Comparison of ENCODE assay signal across 25 cellular contexts in the genomic region with DNA sequence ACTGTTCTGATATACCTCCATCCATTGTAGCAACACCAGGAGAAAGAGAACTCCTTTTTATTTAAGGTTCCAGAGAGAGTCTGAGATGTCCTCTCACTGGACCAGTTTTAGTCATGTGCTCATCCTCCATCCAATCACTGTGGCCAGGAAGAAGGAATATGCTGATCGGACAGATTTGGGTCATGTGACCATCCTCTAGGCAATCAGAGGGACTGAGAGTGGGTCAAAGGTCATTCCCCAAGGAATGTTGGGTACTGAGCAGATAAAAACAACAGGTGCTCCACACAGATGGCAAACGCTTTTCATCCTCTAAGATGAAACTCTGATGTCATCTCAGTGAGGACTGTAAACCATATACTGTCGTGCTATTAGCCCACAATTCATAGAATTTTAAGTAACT. TPM values are rescaled to one million over a fixed set of nuclear protein-coding genes. Genes with fewer than 3 reads are reported as not detected.
DNase-seq lines count a peak whose midpoint lies in the region; ATAC-seq, FAIRE-seq and TF ChIP-seq lines count a peak whose summit lies in the region.
"Had no signal": no experiment of that assay in that cellular context is flagged by ENCODE, and none has a peak within 500 bp of the region (broad histone marks: within the 10 kb centered on the region; RNA-seq: fewer than 3 reads in every experiment).

No MANE protein-coding gene starts in this region.

- no peak overlapping the region for H4K8ac ChIP-seq in H1 (ENCODE audit: extremely low read depth, insufficient read depth, low read length)

- CTCF ChIA-PET in H1 (lab: Charles Lee; ENCODE audit: partially characterized antibody): no interaction called here

- TF ChIP-seq POLR2A in H1 (IDR thresholded peaks at IDR 0.05; ENCODE audit: control extremely low read depth in 1 of 2, low read depth in 2 of 2, low read length in 2 of 2): no peak

- no peaks in the 10 kb centered on the region for H4K20me1 ChIP-seq in H1 (replicated peaks in 1 of 2; ENCODE audit: control insufficient read depth in 1 of 2, insufficient read depth in 2 of 2, low read length in 2 of 2)

- no peak overlapping the region for H3K9ac ChIP-seq in H1 (replicated peaks in 1 of 4; ENCODE audit: extremely low read depth in 1 of 4, low read depth in 3 of 4, low read length in 3 of 4)

- H3K4me1 ChIP-seq in H1 (replicated peaks in 1 of 4; ENCODE audit: control insufficient read depth in 3 of 4, insufficient read depth in 4 of 4, low read length in 3 of 4): no peaks in the 10 kb centered on the region
- H3K4me1 ChIP-seq: Caco-2 had no signal

- no peak overlapping the region for H3K23ac ChIP-seq in H1 (ENCODE audit: insufficient read length)

- ATAC-seq in omental fat pad (ENCODE audit: low FRiP score): no peak
- ATAC-seq: GM23338, HCT116 had no signal

- no peak overlapping the region for H2AK5ac ChIP-seq in H1 (ENCODE audit: low read depth, low read length)

- H3K18ac ChIP-seq in H1 (ENCODE audit: extremely low read depth, low read length): no peak overlapping the region

- H2AFZ ChIP-seq in H1 (ENCODE audit: low read length): no peak overlapping the region
- H2AFZ ChIP-seq: GM23338 had no signal

- no peaks in the 10 kb centered on the region for H3K79me1 ChIP-seq in H1 (ENCODE audit: low read depth, low read length)

- POLR2A ChIA-PET in H1 (lab: Charles Lee; ENCODE audit: partially characterized antibody): no interaction called here

- H3K27me3 ChIP-seq in H1 (replicated peaks in 1 of 4; ENCODE audit: control insufficient read depth in 3 of 4, extremely low read depth in 1 of 4, insufficient read depth in 3 of 4, low read length in 3 of 4): no peaks in the 10 kb centered on the region

- no peak overlapping the region for H4K5ac ChIP-seq in H1 (ENCODE audit: insufficient read length, low read depth, low read length)

- no peak overlapping the region for H2BK20ac ChIP-seq in H1 (ENCODE audit: low read length)

- no peak overlapping the region for H2BK120ac ChIP-seq in H1 (replicated peaks; ENCODE audit: low read depth, low read length)

- no peak overlapping the region for H3K14ac ChIP-seq in H1 (ENCODE audit: insufficient read length)

- no peak overlapping the region for H3K4me3 ChIP-seq in H1 (ENCODE audit: extremely low read depth in 1 of 4, insufficient read depth in 2 of 4, low read depth in 3 of 4, low read length in 4 of 4)
- H3K4me3 ChIP-seq: GM23338 had no signal

- H4K91ac ChIP-seq in H1 (replicated peaks; ENCODE audit: insufficient read length, low read length): no peak overlapping the region

- H3K56ac ChIP-seq in H1 (replicated peaks; ENCODE audit: insufficient read length, low read depth, low read length): no peak overlapping the region

- no peak overlapping the region for H3K4ac ChIP-seq in H1 (replicated peaks; ENCODE audit: insufficient read length, low read depth, low read length)

- TF ChIP-seq CTCF in H1 (IDR thresholded peaks at IDR 0.05; ENCODE audit: control extremely low read depth in 1 of 3, insufficient read depth in 1 of 3, low read depth in 1 of 3, low read length in 3 of 3): no peak
- no peak for TF ChIP-seq CTCF in omental fat pad (IDR thresholded peaks at IDR 0.05)

- WGBS in H1 (ENCODE audit: extremely low coverage in 1 of 2, insufficient coverage in 1 of 2, insufficient read length in 1 of 2, insufficient replicate concordance in 2 of 2, low coverage in 1 of 2, low lambda C conversion rate in 2 of 2, missing lambda C conversion rate in 1 of 2), 2 experiments: 85% methylated on average over 3 of the region's 3 CpGs; no CpG with 5 or more reads in 1 of the 2 experiments

- no peaks in the 10 kb centered on the region for H3K9me3 ChIP-seq in H1 (ENCODE audit: insufficient read depth in 2 of 2, low read depth in 1 of 2, low read length in 1 of 2)
- H3K9me3 ChIP-seq: Caco-2 had no signal

- no peak overlapping the region for H2BK12ac ChIP-seq in H1 (ENCODE audit: low read depth, low read length)

- no peaks in the 10 kb centered on the region for H3K79me2 ChIP-seq in H1 (ENCODE audit: control insufficient read depth in 1 of 2, insufficient read depth in 2 of 2, low read length in 2 of 2)

- H2BK5ac ChIP-seq in H1 (ENCODE audit: low read depth, low read length): no peak overlapping the region

- no peak overlapping the region for H3K27ac ChIP-seq in H1 (ENCODE audit: low read depth, low read length)

- DNase-seq in A172 (ENCODE audit: low spot score) (peak; percentile 8), DMS53 treated with DMSO at 0.1 percent for 48 hours (lab: John Stamatoyannopoulos, UW; ENCODE audit: unreplicated experiment) (peak; percentile 7), NCI-H524 (lab: John Stamatoyannopoulos, UW) (peak; percentile 17 to 52), H1 (ENCODE audit: low read depth in 1 of 2, low spot score in 2 of 2) (no peak), omental fat pad (ENCODE audit: low spot score) (no peak), HTR-8/SVneo (ENCODE audit: insufficient read length, low spot score) (no peak)
- DNase-seq in activated effector memory CD4-positive, alpha-beta T cell treated with anti-CD3 and anti-CD28 coated beads, Interleukin-2, amount 50 U/mL, for 16 hours: no peak
- DNase-seq: CD4-positive, CD25-positive, alpha-beta regulatory T cell; DMS153; GDM1; MM.1S; NCI-H1092 treated with DMSO at 0.1 percent for 48 hours; NCI-H1436 treated with DMSO at 0.1 percent for 48 hours; NCI-H1930; NCI-H226; NCI-H510A treated with DMSO at 0.1 percent for 48 hours; OCI-M1; SW 1271; T-helper 2 cell had no signal

- no peak overlapping the region for H2BK15ac ChIP-seq in H1 (ENCODE audit: low read length)

- peaks cover 2% of the 10 kb centered on the region; the same call in 1 of the 2 replicates for H3K23me2 ChIP-seq in H1 (ENCODE audit: low read depth, low read length)

- TF ChIP-seq EP300 in H1 (IDR thresholded peaks at IDR 0.05; ENCODE audit: borderline replicate concordance in 1 of 2, low read depth in 2 of 2, low read length in 2 of 2): no peak

- no peak overlapping the region for H3K4me2 ChIP-seq in H1 (ENCODE audit: insufficient read depth in 1 of 2, low read depth in 2 of 2, low read length in 2 of 2)
- H3K4me2 ChIP-seq: GM23338 had no signal

- TF ChIP-seq RAD21 in H1 (IDR thresholded peaks at IDR 0.05 in 1 of 2, conservative IDR thresholded peaks at IDR 0.05 in 1 of 2; ENCODE audit: low read depth in 2 of 2, low read length in 2 of 2): no peak

- FAIRE-seq in H1 (lab: Jason Lieb, UNC): no peak
- FAIRE-seq in HTR-8/SVneo (lab: Jason Lieb, UNC): no peak
- FAIRE-seq: GM18507, RCC 7860 had no signal

- H3K36me3 ChIP-seq in H1 (ENCODE audit: control insufficient read depth in 2 of 4, insufficient read depth in 4 of 4, low read length in 3 of 4): no peaks in the 10 kb centered on the region

TF ChIP-seq in H1, 55 proteins besides CTCF, POLR2A, EP300 and RAD21:
- TF ChIP-seq SUZ12 (IDR thresholded peaks at IDR 0.05; ENCODE audit: low read length) (no peak), RFX5 (IDR thresholded peaks at IDR 0.05; ENCODE audit: borderline replicate concordance, low read depth, low read length) (no peak), BCL11A (IDR thresholded peaks at IDR 0.05; ENCODE audit: low read depth in 2 of 2, low read length in 2 of 2) (no peak), MAFK (IDR thresholded peaks at IDR 0.05; ENCODE audit: low read depth, low read length) (peak; percentile 84), BACH1 (IDR thresholded peaks at IDR 0.05; ENCODE audit: low read length) (no peak), BRCA1 (IDR thresholded peaks at IDR 0.05; ENCODE audit: low read depth, low read length) (no peak)
- TF ChIP-seq, protein P1, sequence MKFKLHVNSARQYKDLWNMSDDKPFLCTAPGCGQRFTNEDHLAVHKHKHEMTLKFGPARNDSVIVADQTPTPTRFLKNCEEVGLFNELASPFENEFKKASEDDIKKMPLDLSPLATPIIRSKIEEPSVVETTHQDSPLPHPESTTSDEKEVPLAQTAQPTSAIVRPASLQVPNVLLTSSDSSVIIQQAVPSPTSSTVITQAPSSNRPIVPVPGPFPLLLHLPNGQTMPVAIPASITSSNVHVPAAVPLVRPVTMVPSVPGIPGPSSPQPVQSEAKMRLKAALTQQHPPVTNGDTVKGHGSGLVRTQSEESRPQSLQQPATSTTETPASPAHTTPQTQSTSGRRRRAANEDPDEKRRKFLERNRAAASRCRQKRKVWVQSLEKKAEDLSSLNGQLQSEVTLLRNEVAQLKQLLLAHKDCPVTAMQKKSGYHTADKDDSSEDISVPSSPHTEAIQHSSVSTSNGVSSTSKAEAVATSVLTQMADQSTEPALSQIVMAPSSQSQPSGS (IDR thresholded peaks at IDR 0.05; ENCODE audit: low read length): no peak

RNA-seq across cellular contexts. Expression of a gene that starts 28.8 kb away (rescaled TPM):
- not detected in 2 replicates for total RNA-seq in A172 (2014; rRNA removed; shearing (Covaris generic))
- not detected in 2 replicates for total RNA-seq in H1 (2021; fragmentation: NEBNext Ultra II Directional; extraction: Animal tissue kit (Norgen Biotek cat#: 25700))
- 0.02 TPM in 1 of 2 replicates, not detected in the other for polyA plus RNA-seq in H1 (2011; rRNA removed)
- polyA plus RNA-seq in H1 (2011; cell fraction: cytosol; rRNA removed): 0.06 TPM
- polyA plus RNA-seq in H1 (2011; cell fraction: nucleus; rRNA removed): 0.04 TPM
- 0.04 to 0.16 TPM (median 0.07 TPM) in 3 of 4 replicates, not detected in the other for polyA plus RNA-seq in H1 (2012, experiment 1 of 2)
- polyA plus RNA-seq in H1 (2012, experiment 2 of 2): not detected
- 0.06 TPM for polyA plus RNA-seq in H1 (2013, experiment 1 of 2)
- 0.04 TPM for polyA plus RNA-seq in H1 (2013, experiment 2 of 2)
- not detected in 2 replicates for polyA minus RNA-seq in H1 (2011; rRNA and poly(A)+ RNA removed)
- not detected for polyA minus RNA-seq in H1 (2011; cell fraction: cytosol; rRNA and poly(A)+ RNA removed)
- polyA minus RNA-seq in H1 (2011; cell fraction: nucleus; rRNA and poly(A)+ RNA removed): not detected
- under 1 TPM in 1 of 4 donors, not detected in 3; 0.79 TPM for total RNA-seq in omental fat pad
- total RNA-seq: Caco-2; CD4-positive, CD25-positive, alpha-beta regulatory T cell had no signal
- polyA plus RNA-seq: BJ; CD4-positive, CD25-positive, alpha-beta regulatory T cell had no signal

Comparison
In these comparisons a context has a peak if more than half of its experiments do, and no peak if none do; other contexts are left out.
1. DNase-seq: peak in A172 (single experiment), DMS53 treated with DMSO at 0.1 percent for 48 hours (single experiment) and NCI-H524 (2 of 2); none in H1 (0 of 2), omental fat pad (single experiment), HTR-8/SVneo (single experiment) and activated effector memory CD4-positive, alpha-beta T cell treated with anti-CD3 and anti-CD28 coated beads, Interleukin-2, amount 50 U/mL, for 16 hours (single experiment).